Comparison of ENCODE assay signal across 1 cellular context in genomic region chr3:108036401-108036800, GRCh38.
TF ChIP-seq lines count a peak whose summit lies in the region.

No MANE protein-coding gene starts in this region.

TF ChIP-seq in GM23338, 12 proteins besides CTCF, POLR2A, EP300 and RAD21 (continued from another document):
- TF ChIP-seq ETS1 (IDR thresholded peaks at IDR 0.05) (no peak), ZNF462 (CRISPR knock-in tag; IDR thresholded peaks at IDR 0.05) (no peak), JUNB (IDR thresholded peaks at IDR 0.05; ENCODE audit: unreplicated experiment) (no peak)
